In genomic region chr17:28926366-28926765, GRCh38 we compare ENCODE assay signal across 9 cellular contexts.
DNase-seq lines count a peak whose midpoint lies in the region; ATAC-seq and TF ChIP-seq lines count a peak whose summit lies in the region.
"Had no signal": no experiment of that assay in that cellular context is flagged by ENCODE, and none has a peak within 500 bp of the region (broad histone marks: within the 10 kb centered on the region; RNA-seq: fewer than 3 reads in every experiment).

No MANE protein-coding gene starts in this region.

- H3K4me1 ChIP-seq in RWPE2 (ENCODE audit: insufficient read depth, poor library complexity, severe bottlenecking) (peaks cover 19% of the 10 kb centered on the region), HAP-1 (no peaks in the 10 kb centered on the region)

- no peak overlapping the region for H3K4me3 ChIP-seq in HL-60 (replicated peaks; ENCODE audit: insufficient read depth, low read length)
- no peak overlapping the region for H3K4me3 ChIP-seq in RWPE2 (ENCODE audit: severe bottlenecking)
- H3K4me3 ChIP-seq in epithelial cell of esophagus (ENCODE audit: low read length): no peak overlapping the region
- no peak overlapping the region for H3K4me3 ChIP-seq in skin epidermis
- H3K4me3 ChIP-seq in HAP-1: no peak overlapping the region
- H3K4me3 ChIP-seq: SJCRH30 had no signal

- H3K36me3 ChIP-seq in RWPE2 (ENCODE audit: low read depth) (peaks cover 65% of the 10 kb centered on the region), HAP-1 (replicated peaks) (peaks cover 42% of the 10 kb centered on the region)

- no peaks in the 10 kb centered on the region for H3K9me3 ChIP-seq in RWPE2 (ENCODE audit: severe bottlenecking)
- H3K9me3 ChIP-seq in HAP-1: no peaks in the 10 kb centered on the region

- H3K27ac ChIP-seq in HL-60 (replicated peaks): peak overlapping the region; percentile 60
- H3K27ac ChIP-seq in RWPE2 (ENCODE audit: poor library complexity, severe bottlenecking): peak overlapping the region; percentile 49
- H3K27ac ChIP-seq in skin epidermis: peak overlapping the region in 16 of 21 experiments; percentile 31 to 83 (median 64)
- H3K27ac ChIP-seq: SJCRH30 had no signal

- peak in 1 of 2 experiments; percentile 13 for DNase-seq in HL-60 (ENCODE audit: low read depth in 1 of 2, low spot score in 1 of 2)
- no peak for DNase-seq in RWPE2 (ENCODE audit: low spot score)
- DNase-seq in epithelial cell of esophagus (ENCODE audit: low read depth): peak; percentile 20
- DNase-seq in HAP-1 (ENCODE audit: low spot score in 2 of 2): no peak
- DNase-seq in HuH-7 (ENCODE audit: low spot score): no peak
- DNase-seq: H9, SJCRH30 had no signal

- peak; percentile 9; the same call in 1 of the 3 replicates for ATAC-seq in RWPE2 (ENCODE audit: low read depth)
- ATAC-seq in GM18868 (IDR thresholded peaks at IDR 0.05; ENCODE audit: unreplicated experiment): no peak

- in situ Hi-C loops in HAP-1 (cut with MboI; ENCODE audit: low sequenced_read_pairs): no loop called here

- TF ChIP-seq CTCF in HL-60 (IDR thresholded peaks at IDR 0.05; ENCODE audit: insufficient read depth, low read length) (no peak), RWPE2 (IDR thresholded peaks at IDR 0.05; ENCODE audit: poor library complexity, severe bottlenecking) (no peak), epithelial cell of esophagus (IDR thresholded peaks at IDR 0.05; ENCODE audit: insufficient read depth, low read depth, low read length, missing control alignments) (no peak)

- H3K27me3 ChIP-seq in HL-60 (ENCODE audit: insufficient read depth, poor library complexity, severe bottlenecking) (no peaks in the 10 kb centered on the region), RWPE2 (ENCODE audit: insufficient read depth, poor library complexity, severe bottlenecking) (no peaks in the 10 kb centered on the region), HAP-1 (ENCODE audit: low read depth) (no peaks in the 10 kb centered on the region)
- H3K27me3 ChIP-seq: SJCRH30 had no signal
